ENCODE assay signal across 9 cellular contexts in the genomic region with DNA sequence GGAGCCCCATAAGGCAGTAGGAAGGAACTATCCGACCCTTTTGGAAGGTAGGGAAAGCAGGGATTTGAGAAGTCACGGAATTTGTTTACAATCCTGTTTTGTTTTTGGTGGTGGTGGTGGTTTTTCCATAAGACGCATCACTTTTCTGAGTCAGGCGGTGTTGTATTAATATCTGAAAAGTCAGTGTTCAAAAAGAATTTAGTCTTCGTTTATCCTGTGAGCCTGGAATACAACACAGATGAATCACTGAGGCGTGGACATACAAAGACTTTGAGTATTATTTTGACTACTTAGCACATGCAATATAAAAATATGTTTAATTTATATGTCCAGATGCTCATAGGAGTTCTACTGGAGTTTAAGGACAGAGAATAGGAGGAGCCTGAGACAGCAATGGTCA. TPM values are rescaled to one million over a fixed set of nuclear protein-coding genes. Genes with fewer than 3 reads are reported as not detected.
A peak's percentile ranks its signal among the peaks of the same experiment; 100 is the strongest.
DNase-seq lines count a peak whose midpoint lies in the region; ATAC-seq and TF ChIP-seq lines count a peak whose summit lies in the region.
"Had no signal": no experiment of that assay in that cellular context is flagged by ENCODE, and none has a peak within 500 bp of the region (broad histone marks: within the 10 kb centered on the region; RNA-seq: fewer than 3 reads in every experiment).

No MANE protein-coding gene starts in this region.

- no peaks in the 10 kb centered on the region for H3K79me2 ChIP-seq in KMS-11 (ENCODE audit: insufficient read depth, low read depth)

- no peak overlapping the region for H3K4me2 ChIP-seq in KMS-11

- H3K9me3 Mint-ChIP-seq in nephron, result peaks cover 39% of the 10 kb centered on the region

- peaks cover 3% of the 10 kb centered on the region for H3K27me3 Mint-ChIP-seq in nephron (ENCODE audit: low read depth)

- 61 to 64% methylated on average over 6 of the region's 6 CpGs for WGBS in body of pancreas, 2 donors

- peaks cover 58% of the 10 kb centered on the region for H3K36me3 Mint-ChIP-seq in nephron (ENCODE audit: low read depth)

- intact Hi-C loops in body of pancreas (cut with DNase I), result no loop called here

- peak overlapping the region; percentile 74 to 86 (median 82) for H3K27ac Mint-ChIP-seq in nephron

- no peaks in the 10 kb centered on the region for H3K4me1 ChIP-seq in BE2C
- no peaks in the 10 kb centered on the region for H3K4me1 ChIP-seq in KMS-11 (ENCODE audit: low read depth, poor library complexity, severe bottlenecking)
- H3K4me1 ChIP-seq in duodenal mucosa (ENCODE audit: control insufficient read depth in 1 of 2, insufficient read depth in 2 of 2, low read length in 2 of 2), result peaks cover 4% of the 10 kb centered on the region in 2 donors
- H3K4me1 ChIP-seq in body of pancreas, result peaks cover 17% of the 10 kb centered on the region

- H4K20me1 ChIP-seq in KMS-11 (ENCODE audit: insufficient read depth), result no peaks in the 10 kb centered on the region

- peak overlapping the region; percentile 75; the same call in 1 of the 2 replicates for H2AFZ ChIP-seq in KMS-11 (ENCODE audit: low read depth)

- TF ChIP-seq CTCF in BE2C (IDR thresholded peaks at IDR 0.05; ENCODE audit: low read depth, low read length) (no peak), KMS-11 (conservative IDR thresholded peaks at IDR 0.05; ENCODE audit: low read depth, low read length) (no peak), nephron (IDR thresholded peaks at IDR 0.05; ENCODE audit: unreplicated experiment in 3 of 3) (no peak), body of pancreas (IDR thresholded peaks at IDR 0.05) (no peak)

- TF ChIP-seq POLR2A in body of pancreas (IDR thresholded peaks at IDR 0.05), result no peak

- DNase-seq in BE2C (no peak), NCI-H524 treated with DMSO at 0.1 percent for 48 hours (lab: John Stamatoyannopoulos, UW) (no peak), NCI-H226 (no peak), body of pancreas (no peak)
- DNase-seq: NCI-H510A had no signal

- no peak overlapping the region for H3K27ac ChIP-seq in KMS-11
- no peak overlapping the region for H3K27ac ChIP-seq in duodenal mucosa (ENCODE audit: low read depth, low read length)
- H3K27ac ChIP-seq in body of pancreas, result no peak overlapping the region

- peaks cover 13% of the 10 kb centered on the region for H3K4me1 Mint-ChIP-seq in nephron

- H3K9me3 ChIP-seq in BE2C, result no peaks in the 10 kb centered on the region
- H3K9me3 ChIP-seq in duodenal mucosa (ENCODE audit: control insufficient read depth in 1 of 2, low read length in 2 of 2), result peaks cover 21 to 23% of the 10 kb centered on the region in 2 donors
- peaks cover 0 to 18% (median 0%) of the 10 kb centered on the region in 3 donors for H3K9me3 ChIP-seq in body of pancreas

- no peaks in the 10 kb centered on the region; the same call in 1 of the 2 replicates for H3K36me3 ChIP-seq in BE2C
- no peaks in the 10 kb centered on the region for H3K36me3 ChIP-seq in KMS-11 (ENCODE audit: insufficient read depth)
- peaks cover 17 to 22% of the 10 kb centered on the region in 2 donors for H3K36me3 ChIP-seq in duodenal mucosa (ENCODE audit: control insufficient read depth in 1 of 2, insufficient read depth in 2 of 2, low read length in 2 of 2)
- peaks cover 8 to 18% of the 10 kb centered on the region in 2 donors for H3K36me3 ChIP-seq in body of pancreas (replicated peaks in 1 of 2; ENCODE audit: insufficient read depth in 1 of 2, low read depth in 2 of 2)

- ATAC-seq in HG03460 (IDR thresholded peaks at IDR 0.05; ENCODE audit: unreplicated experiment) (no peak), body of pancreas (no peak)

- H3K4me3 Mint-ChIP-seq in nephron, result peak overlapping the region; percentile 94 to 97 (median 94)

- no peaks in the 10 kb centered on the region for H3K27me3 ChIP-seq in BE2C
- no peaks in the 10 kb centered on the region for H3K27me3 ChIP-seq in KMS-11 (ENCODE audit: insufficient read depth, low read depth)
- no peaks in the 10 kb centered on the region for H3K27me3 ChIP-seq in duodenal mucosa (ENCODE audit: control insufficient read depth in 1 of 2, insufficient read depth in 2 of 2, low read length in 2 of 2)
- H3K27me3 ChIP-seq in body of pancreas, result no peaks in the 10 kb centered on the region

- no peak overlapping the region for H3K9ac ChIP-seq in KMS-11
- H3K9ac ChIP-seq in duodenal mucosa (ENCODE audit: low read depth in 1 of 2, low read length in 2 of 2), result peak overlapping the region; percentile 46 to 73

- H3K4me3 ChIP-seq in BE2C (ENCODE audit: low read depth, low read length) (peak overlapping the region; percentile 67), KMS-11 (IDR thresholded peaks at IDR 0.05; ENCODE audit: insufficient read depth, low read depth, low read length) (peak overlapping the region; percentile 16), duodenal mucosa (ENCODE audit: low read depth in 1 of 2, low read length in 2 of 2) (peak overlapping the region; percentile 65 to 86), body of pancreas (peak overlapping the region in 1 of 2 donors; percentile 83)

RNA-seq across cellular contexts. Expression of a gene that starts 0.8 kb away (rescaled TPM):
- polyA plus RNA-seq in BE2C (2012; ENCODE audit: insufficient read depth, insufficient read length, low read depth), result 0.91 TPM
- total RNA-seq in body of pancreas, result 1 to 10 TPM; 3.6 to 4.2 TPM

RNA-seq across cellular contexts. Expression of a gene that starts 42.5 kb away (rescaled TPM):
- 3.7 TPM for polyA plus RNA-seq in BE2C (2012; ENCODE audit: insufficient read depth, insufficient read length, low read depth)
- 1 to 10 TPM in 1 of 2 donors, under 1 TPM in 1; 0.99 to 2.3 TPM for total RNA-seq in body of pancreas

RNA-seq across cellular contexts. Expression of a gene that starts 48.5 kb away (rescaled TPM):
- polyA plus RNA-seq in BE2C (2012; ENCODE audit: insufficient read depth, insufficient read length, low read depth), result 10.7 TPM
- total RNA-seq in body of pancreas, result 10 to 100 TPM; 11.2 to 13.8 TPM
